Comparison of ENCODE assay signal across 10 cellular contexts in the genomic region with DNA sequence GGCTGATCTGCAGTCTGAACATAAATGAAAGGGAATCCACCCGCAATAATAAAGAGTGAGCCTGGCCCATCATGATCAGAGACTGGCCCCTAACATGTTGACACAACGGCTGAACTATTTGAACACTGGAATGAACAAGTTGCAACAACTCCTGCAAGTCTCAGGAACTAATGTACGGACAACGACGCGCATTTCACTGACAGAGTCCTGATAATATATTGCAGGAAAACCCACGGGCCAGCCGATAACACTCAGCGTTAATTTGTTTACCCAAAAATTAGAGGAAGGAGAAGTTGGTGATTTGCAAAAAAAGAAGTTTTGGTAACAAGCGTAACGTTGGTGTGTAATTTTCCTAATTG.
DNase-seq lines count a peak whose midpoint lies in the region; ATAC-seq lines count a peak whose summit lies in the region.
"Had no signal": no experiment of that assay in that cellular context is flagged by ENCODE, and none has a peak within 500 bp of the region (broad histone marks: within the 10 kb centered on the region; RNA-seq: fewer than 3 reads in every experiment).

No MANE protein-coding gene starts in this region.

- peak overlapping the region; percentile 60 for H3K27ac ChIP-seq in thymus (ENCODE audit: low read depth)

- no peaks in the 10 kb centered on the region for H3K27me3 Mint-ChIP-seq in activated T-cell treated with anti-CD3 and anti-CD28 coated beads, Interleukin-2, amount 50 U/mL, for 24 hours

- H3K27me3 ChIP-seq in endocrine pancreas (ENCODE audit: control insufficient read depth, insufficient read depth, low read length) (no peaks in the 10 kb centered on the region), thymus (ENCODE audit: control insufficient read depth, insufficient read depth) (no peaks in the 10 kb centered on the region)

- H3K4me1 ChIP-seq in endocrine pancreas (ENCODE audit: control insufficient read depth, insufficient read depth, low read length) (no peaks in the 10 kb centered on the region), thymus (ENCODE audit: control insufficient read depth, insufficient read depth, low read length) (no peaks in the 10 kb centered on the region)

- H3K9ac ChIP-seq in endocrine pancreas (ENCODE audit: control insufficient read depth, insufficient read depth, low read length), result no peak overlapping the region

- H3K9me3 ChIP-seq in endocrine pancreas (ENCODE audit: control insufficient read depth, low read length) (no peaks in the 10 kb centered on the region), thymus (ENCODE audit: control insufficient read depth) (no peaks in the 10 kb centered on the region)

- H3K4me3 ChIP-seq in endocrine pancreas (ENCODE audit: control insufficient read depth, insufficient read depth, low read length), result peak overlapping the region; percentile 51
- no peak overlapping the region for H3K4me3 ChIP-seq in thymus (ENCODE audit: low read length)

- peaks cover 18% of the 10 kb centered on the region for H3K4me1 Mint-ChIP-seq in activated T-cell treated with anti-CD3 and anti-CD28 coated beads, Interleukin-2, amount 50 U/mL, for 24 hours (ENCODE audit: low read depth)

- 69% methylated on average over 11 of the region's 11 CpGs for WGBS in thymus

- H3K36me3 Mint-ChIP-seq in activated T-cell treated with anti-CD3 and anti-CD28 coated beads, Interleukin-2, amount 50 U/mL, for 24 hours (ENCODE audit: low read depth), result no peaks in the 10 kb centered on the region

- DNase-seq in activated T-cell treated with anti-CD3 and anti-CD28 coated beads, Interleukin-2, amount 50 U/mL, for 24 hours, result no peak
- no peak for DNase-seq in activated T-cell treated with anti-CD3 and anti-CD28 coated beads, Interleukin-2, amount 50 U/mL, for 48 hours
- no peak for DNase-seq in DMS114 treated with DMSO at 0.1 percent for 48 hours (lab: John Stamatoyannopoulos, UW; ENCODE audit: unreplicated experiment)
- DNase-seq in amniotic stem cell (lab: John Stamatoyannopoulos, UW), result no peak
- no peak for DNase-seq in OCI-M2 (lab: John Stamatoyannopoulos, UW; ENCODE audit: unreplicated experiment)
- DNase-seq: ACHN, PC-3 had no signal

- H3K9me3 Mint-ChIP-seq in activated T-cell treated with anti-CD3 and anti-CD28 coated beads, Interleukin-2, amount 50 U/mL, for 24 hours, result peaks cover 9% of the 10 kb centered on the region

- peak; percentile 64 for ATAC-seq in HG03354 (IDR thresholded peaks at IDR 0.05; ENCODE audit: poor library complexity, severe bottlenecking, unreplicated experiment)
- ATAC-seq: PC-3 had no signal

- H3K4me3 Mint-ChIP-seq in activated T-cell treated with anti-CD3 and anti-CD28 coated beads, Interleukin-2, amount 50 U/mL, for 24 hours, result peak overlapping the region; percentile 49

- peak overlapping the region; percentile 62 for H3K27ac Mint-ChIP-seq in activated T-cell treated with anti-CD3 and anti-CD28 coated beads, Interleukin-2, amount 50 U/mL, for 24 hours

- H3K36me3 ChIP-seq in endocrine pancreas (ENCODE audit: control insufficient read depth, insufficient read depth, low read length) (no peaks in the 10 kb centered on the region), thymus (ENCODE audit: control insufficient read depth, insufficient read depth) (no peaks in the 10 kb centered on the region)
